ENCODE assay signal across 8 cellular contexts in the genomic region with DNA sequence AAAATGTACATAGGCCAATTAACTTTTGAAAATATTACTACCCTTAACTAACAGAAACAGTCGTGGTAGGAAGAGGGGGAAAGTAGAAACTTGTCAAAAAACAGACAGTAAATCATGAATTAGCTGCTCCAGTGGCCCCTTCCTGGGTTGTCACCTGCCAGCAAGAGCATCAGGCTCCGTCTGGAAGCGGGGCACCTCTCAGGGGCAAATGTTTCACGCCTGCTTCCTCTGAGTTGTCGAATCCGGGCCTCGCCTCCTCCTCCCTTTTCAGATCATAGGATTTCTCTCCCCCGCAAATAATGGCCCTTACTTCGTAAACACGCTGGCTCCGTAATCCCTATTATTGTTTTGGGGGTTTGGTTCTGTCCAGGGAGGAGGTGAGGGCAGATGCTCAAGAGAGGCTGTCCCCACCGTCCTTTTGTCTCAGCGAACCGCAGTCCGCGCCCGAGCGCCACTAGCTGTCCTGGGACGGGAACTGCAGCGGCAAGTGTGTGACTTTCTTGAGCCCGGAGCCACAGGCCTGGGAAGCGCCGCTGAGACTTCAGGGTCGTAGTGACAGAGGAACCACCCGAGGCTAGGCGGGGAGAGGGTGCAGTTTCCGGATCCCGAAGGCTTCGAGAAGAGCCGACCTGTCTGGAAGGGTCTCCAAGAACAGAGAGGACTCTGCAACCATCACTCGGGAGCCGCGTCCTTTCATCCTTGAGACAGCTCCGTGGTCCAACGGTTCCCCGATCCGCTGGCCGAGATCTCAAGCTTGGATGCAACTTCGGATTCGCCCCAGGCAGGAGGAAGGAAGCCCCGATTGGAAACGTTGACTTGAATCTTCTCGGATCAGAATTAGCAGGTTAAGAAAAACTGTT.
DNase-seq lines count a peak whose midpoint lies in the region; ATAC-seq and TF ChIP-seq lines count a peak whose summit lies in the region.

No MANE protein-coding gene starts in this region.

- POLR2A ChIA-PET in RWPE1 (lab: Yijun Ruan, JAX; ENCODE audit: low non-redundant PET): no interaction called here

- H3K4me3 ChIP-seq in KMS-11 (IDR thresholded peaks at IDR 0.05; ENCODE audit: insufficient read depth, low read depth, low read length) (peak overlapping the region; percentile 58), fibroblast of villous mesenchyme (ENCODE audit: low read depth, low read length) (peak overlapping the region; percentile 59), neuron (ENCODE audit: low read length) (peak overlapping the region; percentile 68)

- peaks cover 12% of the 10 kb centered on the region for H3K36me3 Mint-ChIP-seq in activated T-helper 17 cell treated with anti-CD3 and anti-CD28 coated beads, Interleukin-2, amount 50 U/mL, for 72 hours (ENCODE audit: low read depth)

- DNase-seq in EH (ENCODE audit: low read depth) (peak; percentile 77), RWPE1 (ENCODE audit: low spot score) (no peak), fibroblast of villous mesenchyme (ENCODE audit: low read depth) (peak; percentile 64), substantia nigra (lab: John Stamatoyannopoulos, UW) (peak in 46 of 49 donors; percentile 6 to 83 (median 51))

- H3K27ac ChIP-seq in KMS-11: peak overlapping the region; percentile 74
- peak overlapping the region; percentile 60 for H3K27ac ChIP-seq in RWPE1
- no peak overlapping the region for H3K27ac ChIP-seq in substantia nigra (ENCODE audit: low read depth, low read length, poor library complexity, severe bottlenecking)

- peak overlapping the region; percentile 99 for H3K27ac Mint-ChIP-seq in activated T-helper 17 cell treated with anti-CD3 and anti-CD28 coated beads, Interleukin-2, amount 50 U/mL, for 72 hours

- H3K4me2 ChIP-seq in KMS-11: peak overlapping the region; percentile 93

- H3K36me3 ChIP-seq in KMS-11 (ENCODE audit: insufficient read depth): no peaks in the 10 kb centered on the region
- H3K36me3 ChIP-seq in neuron (ENCODE audit: insufficient read depth, low read length): no peaks in the 10 kb centered on the region

- H3K9ac ChIP-seq in KMS-11: peak overlapping the region; percentile 51

- peaks cover 12% of the 10 kb centered on the region for H3K4me1 Mint-ChIP-seq in activated T-helper 17 cell treated with anti-CD3 and anti-CD28 coated beads, Interleukin-2, amount 50 U/mL, for 72 hours

- H3K27me3 ChIP-seq in KMS-11 (ENCODE audit: insufficient read depth, low read depth) (no peaks in the 10 kb centered on the region), neuron (ENCODE audit: insufficient read depth, low read length) (no peaks in the 10 kb centered on the region)

- H3K27me3 Mint-ChIP-seq in activated T-helper 17 cell treated with anti-CD3 and anti-CD28 coated beads, Interleukin-2, amount 50 U/mL, for 72 hours: no peaks in the 10 kb centered on the region

- H2AFZ ChIP-seq in KMS-11 (ENCODE audit: low read depth) (peak overlapping the region; percentile 98), neuron (ENCODE audit: low read depth, low read length) (peak overlapping the region; percentile 85)

- H3K4me1 ChIP-seq in KMS-11 (ENCODE audit: low read depth, poor library complexity, severe bottlenecking) (peaks cover 7% of the 10 kb centered on the region), neuron (ENCODE audit: insufficient read depth, low read length) (peaks cover 3% of the 10 kb centered on the region)

- H4K20me1 ChIP-seq in KMS-11 (ENCODE audit: insufficient read depth): no peaks in the 10 kb centered on the region

- no peaks in the 10 kb centered on the region for H3K9me3 ChIP-seq in neuron (ENCODE audit: low read length)

- H3K79me2 ChIP-seq in KMS-11 (ENCODE audit: insufficient read depth, low read depth): no peaks in the 10 kb centered on the region

- peak overlapping the region; percentile 92 for H3K4me3 Mint-ChIP-seq in activated T-helper 17 cell treated with anti-CD3 and anti-CD28 coated beads, Interleukin-2, amount 50 U/mL, for 72 hours

- no peaks in the 10 kb centered on the region for H3K9me3 Mint-ChIP-seq in activated T-helper 17 cell treated with anti-CD3 and anti-CD28 coated beads, Interleukin-2, amount 50 U/mL, for 72 hours

- CTCF ChIA-PET in RWPE1 (lab: Yijun Ruan, JAX): interaction anchor here (0.6 to 1.0 kb wide), 5 partner anchors 17 to 1621 kb away, joined by 3 read pairs; no protein-coding TSS in a partner anchor

- peak; percentile 79 for TF ChIP-seq CTCF in KMS-11 (conservative IDR thresholded peaks at IDR 0.05; ENCODE audit: low read depth, low read length)
- TF ChIP-seq CTCF in RWPE1 (conservative IDR thresholded peaks at IDR 0.05; ENCODE audit: low read depth): peak; percentile 80
- peak; percentile 70 for TF ChIP-seq CTCF in fibroblast of villous mesenchyme (IDR thresholded peaks at IDR 0.05; ENCODE audit: insufficient read depth, low read depth, low read length)

- peak; percentile 55 for ATAC-seq in GM21825 (IDR thresholded peaks at IDR 0.05; ENCODE audit: unreplicated experiment)
- ATAC-seq in activated T-helper 17 cell treated with anti-CD3 and anti-CD28 coated beads, Interleukin-2, amount 50 U/mL, for 72 hours (replicated peaks): peak; percentile 80
